8 cellular contexts compared by ENCODE assay signal in genomic region chr4:80266267-80266901, GRCh38. TPM values are rescaled to one million over a fixed set of nuclear protein-coding genes. Genes with fewer than 3 reads are reported as not detected.
DNase-seq lines count a peak whose midpoint lies in the region; ATAC-seq and TF ChIP-seq lines count a peak whose summit lies in the region.

FGF5 (plus strand) TSS chr4:80266664; CDS start chr4:80266825, 161 bp downstream.

- peak; percentile 22 for DNase-seq in activated CD4-positive, alpha-beta T cell treated with anti-CD3 and anti-CD28 coated beads, Interleukin-2, amount 10 ng/mL, durations not matched to agents 7 days and 5 days
- no peak for DNase-seq in activated CD4-positive, alpha-beta T cell treated with anti-CD3 and anti-CD28 coated beads, Interleukin-2, amount 50 U/mL, for 1 hour
- DNase-seq in natural killer cell treated with Interleukin-12 subunit alpha and Interleukin-12 subunit beta and Interleukin-15 and Interleukin-18, amount 100 ng/mL, for 72 hours (ENCODE audit: low spot score) = no peak

- CTCF ChIA-PET in activated CD4-positive, alpha-beta T cell treated with anti-CD3 and anti-CD28 coated beads, Interleukin-2, amount 10 ng/mL, durations not matched to agents 7 days and 5 days (lab: Charles Lee) = no interaction called here

- ATAC-seq in natural killer cell treated with Interleukin-12 subunit alpha and Interleukin-12 subunit beta and Interleukin-15 and Interleukin-18, amount 100 ng/mL, for 72 hours = peak; percentile 34 to 53
- ATAC-seq in GM21737 (IDR thresholded peaks at IDR 0.05; ENCODE audit: unreplicated experiment) (no peak), GM21367 (IDR thresholded peaks at IDR 0.05; ENCODE audit: unreplicated experiment) (no peak)

- H3K9me3 Mint-ChIP-seq in activated CD4-positive, alpha-beta T cell treated with anti-CD3 and anti-CD28 coated beads, Interleukin-2, amount 10 ng/mL, durations not matched to agents 7 days and 5 days = no peaks in the 10 kb centered on the region
- H3K9me3 Mint-ChIP-seq in natural killer cell treated with Interleukin-12 subunit alpha and Interleukin-12 subunit beta and Interleukin-15 and Interleukin-18, amount 100 ng/mL, for 72 hours = no peaks in the 10 kb centered on the region

- peak within 1 kb of the TSS; percentile 33 for H3K4me3 Mint-ChIP-seq in activated CD4-positive, alpha-beta T cell treated with anti-CD3 and anti-CD28 coated beads, Interleukin-2, amount 10 ng/mL, durations not matched to agents 7 days and 5 days
- H3K4me3 Mint-ChIP-seq in natural killer cell treated with Interleukin-12 subunit alpha and Interleukin-12 subunit beta and Interleukin-15 and Interleukin-18, amount 100 ng/mL, for 72 hours = peak within 1 kb of the TSS; percentile 22

- WGBS in esophagus, 2 donors = 0 to 1% methylated on average over 41 to 50 of the region's 50 CpGs

- no peaks in the 10 kb centered on the region for H3K36me3 Mint-ChIP-seq in activated CD4-positive, alpha-beta T cell treated with anti-CD3 and anti-CD28 coated beads, Interleukin-2, amount 10 ng/mL, durations not matched to agents 7 days and 5 days (ENCODE audit: low read depth)
- no peaks in the 10 kb centered on the region for H3K36me3 Mint-ChIP-seq in natural killer cell treated with Interleukin-12 subunit alpha and Interleukin-12 subunit beta and Interleukin-15 and Interleukin-18, amount 100 ng/mL, for 72 hours

- H3K4me3 ChIP-seq in WI38 (ENCODE audit: low read depth, low read length) (peak within 1 kb of the TSS; percentile 99), esophagus (ENCODE audit: low read depth in 1 of 2, low read length in 2 of 2) (peak within 1 kb of the TSS; percentile 24 to 29)

- no peak for TF ChIP-seq RAD21 in Ishikawa (IDR thresholded peaks at IDR 0.05; ENCODE audit: low read depth)

- no peaks in the 10 kb centered on the region for H3K36me3 ChIP-seq in esophagus (ENCODE audit: control insufficient read depth in 2 of 2, insufficient read depth in 2 of 2, low read length in 1 of 2)

- POLR2A ChIA-PET in activated CD4-positive, alpha-beta T cell treated with anti-CD3 and anti-CD28 coated beads, Interleukin-2, amount 10 ng/mL, durations not matched to agents 7 days and 5 days (lab: Charles Lee) = no interaction called here

- H3K4me1 ChIP-seq in esophagus (ENCODE audit: control insufficient read depth in 2 of 2, insufficient read depth in 2 of 2, low read length in 1 of 2) = peaks cover 0 to 11% of the 10 kb centered on the region in 2 donors

- H3K27ac Mint-ChIP-seq in activated CD4-positive, alpha-beta T cell treated with anti-CD3 and anti-CD28 coated beads, Interleukin-2, amount 10 ng/mL, durations not matched to agents 7 days and 5 days = no peak within 1 kb of the TSS
- no peak within 1 kb of the TSS for H3K27ac Mint-ChIP-seq in natural killer cell treated with Interleukin-12 subunit alpha and Interleukin-12 subunit beta and Interleukin-15 and Interleukin-18, amount 100 ng/mL, for 72 hours

- TF ChIP-seq EP300 in Ishikawa (IDR thresholded peaks at IDR 0.05; ENCODE audit: borderline replicate concordance) = no peak

- TF ChIP-seq CTCF in WI38 (IDR thresholded peaks at IDR 0.05; ENCODE audit: low read depth, low read length) = no peak

- H3K27me3 Mint-ChIP-seq in activated CD4-positive, alpha-beta T cell treated with anti-CD3 and anti-CD28 coated beads, Interleukin-2, amount 10 ng/mL, durations not matched to agents 7 days and 5 days = peaks cover 86% of the 10 kb centered on the region
- H3K27me3 Mint-ChIP-seq in natural killer cell treated with Interleukin-12 subunit alpha and Interleukin-12 subunit beta and Interleukin-15 and Interleukin-18, amount 100 ng/mL, for 72 hours = peaks cover 54 to 59% of the 10 kb centered on the region in 2 donors

- H3K9me3 ChIP-seq in esophagus (ENCODE audit: control insufficient read depth in 2 of 2, insufficient read depth in 1 of 2, low read depth in 1 of 2, low read length in 1 of 2) = no peaks in the 10 kb centered on the region

- H3K27me3 ChIP-seq in esophagus (ENCODE audit: control insufficient read depth in 1 of 2, insufficient read depth in 2 of 2, low read length in 2 of 2) = peaks cover 13 to 24% of the 10 kb centered on the region in 2 donors

- H3K27ac ChIP-seq in esophagus (ENCODE audit: low read depth in 2 of 2, low read length in 1 of 2) = peak within 1 kb of the TSS in 1 of 2 donors; percentile 37

- H3K4me1 Mint-ChIP-seq in activated CD4-positive, alpha-beta T cell treated with anti-CD3 and anti-CD28 coated beads, Interleukin-2, amount 10 ng/mL, durations not matched to agents 7 days and 5 days = peaks cover 22% of the 10 kb centered on the region
- peaks cover 5 to 6% of the 10 kb centered on the region in 2 donors for H3K4me1 Mint-ChIP-seq in natural killer cell treated with Interleukin-12 subunit alpha and Interleukin-12 subunit beta and Interleukin-15 and Interleukin-18, amount 100 ng/mL, for 72 hours (ENCODE audit: low read depth in 2 of 2)

TF ChIP-seq in Ishikawa, 13 proteins besides CTCF, POLR2A, EP300 and RAD21:
- TF ChIP-seq USF1 (IDR thresholded peaks at IDR 0.05) (no peak), EGR1 (IDR thresholded peaks at IDR 0.05) (peak; percentile 16; the same call in 1 of the 2 replicates)

RNA-seq across cellular contexts. Expression of gene FGF5, which starts in this region (rescaled TPM):
- total RNA-seq in activated CD4-positive, alpha-beta T cell treated with anti-CD3 and anti-CD28 coated beads, Interleukin-2, amount 10 ng/mL, durations not matched to agents 7 days and 5 days = not detected
- polyA plus RNA-seq in esophagus = under 1 TPM; 0.01 to 0.04 TPM
- not detected for total RNA-seq in natural killer cell treated with Interleukin-12 subunit alpha and Interleukin-12 subunit beta and Interleukin-15 and Interleukin-18, amount 100 ng/mL, for 72 hours

Comparison
In these comparisons a context has a peak if more than half of its experiments do, and no peak if none do; other contexts are left out.
1. Peak in DNase-seq in activated CD4-positive, alpha-beta T cell treated with anti-CD3 and anti-CD28 coated beads, Interleukin-2, amount 10 ng/mL, durations not matched to agents 7 days and 5 days; RNA of the gene not detected or under 1 TPM.
2. Peak in ATAC-seq in natural killer cell treated with Interleukin-12 subunit alpha and Interleukin-12 subunit beta and Interleukin-15 and Interleukin-18, amount 100 ng/mL, for 72 hours; RNA of the gene not detected or under 1 TPM.